In the genomic region with DNA sequence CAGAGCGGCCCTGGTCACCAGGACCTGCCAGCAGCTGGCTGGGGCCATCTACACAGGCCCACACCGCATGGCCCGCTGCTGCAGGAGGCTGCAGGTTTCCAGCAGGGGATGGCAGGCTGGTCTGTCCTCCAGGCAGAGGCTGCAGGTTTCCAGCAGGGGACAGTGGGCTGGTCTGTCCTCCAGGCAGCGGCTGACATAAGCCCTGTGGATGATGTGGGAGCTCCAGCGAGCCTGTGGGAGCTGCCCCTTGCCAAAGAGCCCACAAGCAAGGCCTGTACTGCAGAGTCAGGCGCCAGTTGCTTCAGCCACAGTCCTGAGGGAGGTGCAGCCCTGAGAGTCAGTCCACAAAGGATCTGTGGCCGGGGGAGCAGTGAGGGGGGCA, we compare ENCODE assay signal across 1 cellular context.
TF ChIP-seq lines count a peak whose summit lies in the region.

No MANE protein-coding gene starts in this region.

TF ChIP-seq in K562, 482 proteins besides CTCF, POLR2A, EP300 and RAD21 (continued from another document):
- no peak for TF ChIP-seq THRB (CRISPR knock-in tag; conservative IDR thresholded peaks at IDR 0.05)
- 0 out of 2 replicates have a peak, but pooled peaks have one; percentile 24 for TF ChIP-seq SUPT5H (IDR thresholded peaks at IDR 0.05)
- TF ChIP-seq PTBP1 (IDR thresholded peaks at IDR 0.05; ENCODE audit: low read depth, low read length) = 0 out of 2 replicates have a peak, but pooled peaks have one; percentile 12
